1 cellular context compared by ENCODE assay signal in the genomic region with DNA sequence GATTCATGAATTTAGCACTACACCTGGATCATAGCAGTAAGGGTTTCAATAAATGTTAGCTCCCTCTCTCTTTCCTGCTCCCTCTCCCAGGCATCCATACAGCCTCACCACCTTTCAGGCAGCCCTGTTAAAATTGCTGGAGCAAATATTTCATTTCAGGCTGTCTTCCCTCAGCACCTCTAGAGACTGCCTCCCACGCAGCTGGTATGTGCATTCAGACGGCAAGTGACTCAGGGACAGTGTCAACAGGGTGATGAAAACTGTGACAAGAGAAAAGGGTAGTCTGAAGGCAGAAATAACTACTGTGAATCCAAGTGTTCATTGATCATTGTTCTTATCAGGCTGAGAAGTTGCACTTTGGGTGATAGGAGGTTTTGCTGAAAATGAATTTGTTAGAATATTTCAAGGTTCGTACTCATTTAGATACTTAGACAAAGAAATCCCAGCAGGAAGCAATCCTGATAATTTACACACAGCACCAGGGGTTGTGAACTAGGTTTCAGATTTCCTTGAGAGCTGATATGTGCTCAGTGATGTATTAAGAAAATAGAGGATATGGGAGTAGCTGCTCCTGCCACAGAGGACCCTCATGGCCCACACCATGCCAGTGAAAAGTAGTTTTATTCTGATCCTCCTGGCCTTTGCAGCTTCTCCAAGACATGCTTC.
TF ChIP-seq lines count a peak whose summit lies in the region.

No MANE protein-coding gene starts in this region.

TF ChIP-seq in H1, 55 proteins besides CTCF, POLR2A, EP300 and RAD21:
- TF ChIP-seq JUND (IDR thresholded peaks at IDR 0.05; ENCODE audit: low read length), result no peak
- TF ChIP-seq, protein P1, sequence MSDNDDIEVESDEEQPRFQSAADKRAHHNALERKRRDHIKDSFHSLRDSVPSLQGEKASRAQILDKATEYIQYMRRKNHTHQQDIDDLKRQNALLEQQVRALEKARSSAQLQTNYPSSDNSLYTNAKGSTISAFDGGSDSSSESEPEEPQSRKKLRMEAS (IDR thresholded peaks at IDR 0.05), result no peak
- TF ChIP-seq CTBP2 (IDR thresholded peaks at IDR 0.05; ENCODE audit: borderline replicate concordance, insufficient read depth, insufficient read length, low read length), result no peak
- TF ChIP-seq CEBPB (IDR thresholded peaks at IDR 0.05; ENCODE audit: low read depth, low read length), result no peak
- no peak for TF ChIP-seq SIRT6 (IDR thresholded peaks at IDR 0.05; ENCODE audit: low read length)
- no peak for TF ChIP-seq HDAC2 (IDR thresholded peaks at IDR 0.05; ENCODE audit: borderline replicate concordance in 1 of 2, low read depth in 2 of 2, low read length in 2 of 2)
- no peak for TF ChIP-seq JUN (IDR thresholded peaks at IDR 0.05; ENCODE audit: low read depth, low read length)
- no peak for TF ChIP-seq NRF1 (IDR thresholded peaks at IDR 0.05; ENCODE audit: low read depth, low read length)
- no peak for TF ChIP-seq RBBP5 (IDR thresholded peaks at IDR 0.05; ENCODE audit: borderline replicate concordance, low read depth, low read length)
- TF ChIP-seq NANOG (IDR thresholded peaks at IDR 0.05; ENCODE audit: insufficient read depth, low read depth, low read length, poor library complexity, severe bottlenecking), result no peak
- no peak for TF ChIP-seq CBX8 (IDR thresholded peaks at IDR 0.05; ENCODE audit: borderline replicate concordance, low read depth, low read length)
- no peak for TF ChIP-seq RFX5 (IDR thresholded peaks at IDR 0.05; ENCODE audit: borderline replicate concordance, low read depth, low read length)
- no peak for TF ChIP-seq YY1 (IDR thresholded peaks at IDR 0.05; ENCODE audit: low read depth, low read length)
- no peak for TF ChIP-seq CREB1 (IDR thresholded peaks at IDR 0.05)
